22 cellular contexts compared by ENCODE assay signal in the genomic region with DNA sequence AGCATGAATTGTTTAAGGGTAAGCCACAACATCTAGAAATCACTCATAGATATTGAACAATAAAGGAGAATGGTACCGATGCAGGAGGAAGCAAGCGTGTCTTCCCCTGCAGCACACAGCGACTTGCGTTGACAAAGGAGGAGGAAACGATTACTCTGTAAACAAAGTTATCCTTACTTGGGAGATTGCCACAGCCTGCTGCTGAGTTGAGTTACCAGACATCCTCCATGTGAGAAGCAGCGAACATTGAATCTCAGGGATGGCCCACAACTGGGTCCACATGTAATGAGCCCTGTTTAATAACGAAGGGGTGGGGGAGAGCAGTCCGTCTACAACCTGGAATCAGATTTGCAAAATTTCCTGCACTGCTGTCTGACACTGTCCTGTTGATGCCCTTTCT. TPM values are rescaled to one million over a fixed set of nuclear protein-coding genes. Genes with fewer than 3 reads are reported as not detected.
A peak's percentile ranks its signal among the peaks of the same experiment; 100 is the strongest.
DNase-seq lines count a peak whose midpoint lies in the region; ATAC-seq, FAIRE-seq and TF ChIP-seq lines count a peak whose summit lies in the region.
"Had no signal": no experiment of that assay in that cellular context is flagged by ENCODE, and none has a peak within 500 bp of the region (broad histone marks: within the 10 kb centered on the region; RNA-seq: fewer than 3 reads in every experiment).

No MANE protein-coding gene starts in this region.

- H3K27ac Mint-ChIP-seq in H9 (peak overlapping the region; percentile 20 to 79 (median 21); a peak in 4 of 7 replicates), nephron progenitor cell (peak overlapping the region; percentile 95)
- H3K27ac Mint-ChIP-seq: dendritic cell treated with granulocyte-macrophage colony-stimulating factor and Interleukin-4, amounts not matched to agents 40 ng/mL and 50 ng/mL, for 4 days had no signal

- H3K14ac ChIP-seq in H9 (ENCODE audit: insufficient read depth, low read length) = no peak overlapping the region

- no peaks in the 10 kb centered on the region for H3K79me1 ChIP-seq in H9 (ENCODE audit: insufficient read depth, low read depth, low read length, poor library complexity, severe bottlenecking)

- H3K4me1 Mint-ChIP-seq in H9 = peaks cover 5 to 14% of the 10 kb centered on the region in 2 experiments; a peak in 3 of 4 replicates
- peaks cover 45% of the 10 kb centered on the region for H3K4me1 Mint-ChIP-seq in nephron progenitor cell

- H2BK12ac ChIP-seq in H9 (ENCODE audit: insufficient read length, low read depth, low read length) = no peak overlapping the region

- no peaks in the 10 kb centered on the region; the same call in 1 of the 2 replicates for H3K79me2 ChIP-seq in H9 (ENCODE audit: insufficient read depth, low read length)

- CTCF ChIA-PET in A549 (lab: Yijun Ruan, JAX) = interaction anchor here (1.0 to 2.0 kb wide), 2 partner anchors 11 to 13 kb away, joined by 3 to 6 read pairs; no protein-coding TSS in a partner anchor

- H3K4me2 ChIP-seq in A549 = peak overlapping the region; percentile 10
- H3K4me2 ChIP-seq in H9 (ENCODE audit: insufficient read depth, insufficient read length, low read length) = no peak overlapping the region

- no peak for TF ChIP-seq POLR2A in A549 (IDR thresholded peaks at IDR 0.05; ENCODE audit: low read length)

- H3K9me3 ChIP-seq in A549 (no peaks in the 10 kb centered on the region), H9 (ENCODE audit: control insufficient read depth, low read depth, low read length) (no peaks in the 10 kb centered on the region)
- H3K9me3 ChIP-seq: Caco-2, HAP-1, stomach had no signal

- H2AK5ac ChIP-seq in H9 (ENCODE audit: insufficient read length, low read length) = no peak overlapping the region

- peak in 1 of 2 experiments; percentile 22; a peak in 1 of 6 replicates for ATAC-seq in A549
- ATAC-seq: left lobe of liver had no signal

- no peak overlapping the region for H3K9ac ChIP-seq in H9 (ENCODE audit: extremely low read depth, insufficient read length, low read length)

- no peak for TF ChIP-seq EP300 in A549 (IDR thresholded peaks at IDR 0.05)

- peaks cover 28% of the 10 kb centered on the region for H3K4me1 ChIP-seq in A549
- no peaks in the 10 kb centered on the region for H3K4me1 ChIP-seq in H9 (ENCODE audit: insufficient read depth, low read length)
- H3K4me1 ChIP-seq: HAP-1 had no signal

- POLR2A ChIA-PET in A549 (lab: Yijun Ruan, JAX) = no interaction called here

- H3K36me3 Mint-ChIP-seq in H9 (ENCODE audit: insufficient read depth in 1 of 3, low read depth in 3 of 3) (peaks cover 15 to 54% (median 44%) of the 10 kb centered on the region in 3 experiments; a peak in 6 of 7 replicates), nephron progenitor cell (ENCODE audit: low read depth) (peaks cover 49% of the 10 kb centered on the region)

- no peaks in the 10 kb centered on the region for H3K9me3 Mint-ChIP-seq in H9
- no peaks in the 10 kb centered on the region for H3K9me3 Mint-ChIP-seq in nephron progenitor cell
- H3K9me3 Mint-ChIP-seq: dendritic cell treated with granulocyte-macrophage colony-stimulating factor and Interleukin-4, amounts not matched to agents 40 ng/mL and 50 ng/mL, for 4 days had no signal

- H3K23ac ChIP-seq in H9 (ENCODE audit: insufficient read length, low read depth, low read length) = no peak overlapping the region

- H4K8ac ChIP-seq in H9 (replicated peaks; ENCODE audit: insufficient read length, low read depth, low read length) = no peak overlapping the region

- H3T11ph ChIP-seq in H9 (ENCODE audit: low read length) = no peak overlapping the region

- no peak overlapping the region for H3K27ac ChIP-seq in A549
- no peak overlapping the region for H3K27ac ChIP-seq in H9 (ENCODE audit: insufficient read length, low read depth, low read length)
- H3K27ac ChIP-seq in cingulate gyrus (ENCODE audit: low read depth, low read length) = peak overlapping the region; percentile 55
- H3K27ac ChIP-seq: stomach had no signal

- H3K27me3 Mint-ChIP-seq in H9 (ENCODE audit: low read depth) (no peaks in the 10 kb centered on the region), nephron progenitor cell (ENCODE audit: low read depth, poor library complexity) (no peaks in the 10 kb centered on the region)
- H3K27me3 Mint-ChIP-seq: dendritic cell treated with granulocyte-macrophage colony-stimulating factor and Interleukin-4, amounts not matched to agents 40 ng/mL and 50 ng/mL, for 4 days had no signal

- H2BK15ac ChIP-seq in H9 (ENCODE audit: low read depth, low read length) = no peak overlapping the region

- H3K56ac ChIP-seq in H9 (ENCODE audit: insufficient read length, low read depth, low read length) = no peak overlapping the region

- no peaks in the 10 kb centered on the region for H4K20me1 ChIP-seq in H9 (ENCODE audit: control insufficient read depth, insufficient read depth, insufficient read length)

- WGBS in A549 (ENCODE audit: missing lambda C conversion rate) = 35% methylated on average over 8 of the region's 8 CpGs
- no CpG with 5 or more reads among the region's 8 CpGs for WGBS in H9 (ENCODE audit: extremely low coverage, insufficient read length, low lambda C conversion rate)

- no peak overlapping the region for H4K91ac ChIP-seq in H9 (ENCODE audit: insufficient read length, low read depth, low read length)

- H3K27me3 ChIP-seq in H9 (ENCODE audit: insufficient read depth, low read length) = no peaks in the 10 kb centered on the region
- H3K27me3 ChIP-seq: stomach had no signal

- no peak overlapping the region for H2BK20ac ChIP-seq in H9 (ENCODE audit: low read depth, low read length, poor library complexity, severe bottlenecking)

- no peak overlapping the region for H3K4me3 ChIP-seq in A549
- H3K4me3 ChIP-seq: HAP-1, stomach had no signal

- no peak overlapping the region for H2AFZ ChIP-seq in H9 (ENCODE audit: low read length)

- H3K4ac ChIP-seq in H9 (ENCODE audit: low read depth, low read length) = no peak overlapping the region

- peak; percentile 39 for FAIRE-seq in A549 (lab: Jason Lieb, UNC)

- no peak overlapping the region for H2BK120ac ChIP-seq in H9 (ENCODE audit: low read depth, low read length, poor library complexity, severe bottlenecking)

- no peak overlapping the region for H2BK5ac ChIP-seq in H9 (ENCODE audit: insufficient read length, low read length)

- H4K5ac ChIP-seq in H9 (ENCODE audit: insufficient read length, low read depth, low read length) = no peak overlapping the region

- H3K18ac ChIP-seq in H9 (ENCODE audit: insufficient read length, low read depth, low read length) = no peak overlapping the region

- TF ChIP-seq RAD21 in A549 (conservative IDR thresholded peaks at IDR 0.05 in 1 of 2, IDR thresholded peaks at IDR 0.05 in 1 of 2) = no peak; a peak in 1 of 5 replicates

- no peak overlapping the region for H3K4me3 Mint-ChIP-seq in H9
- H3K4me3 Mint-ChIP-seq in nephron progenitor cell = no peak overlapping the region
- H3K4me3 Mint-ChIP-seq: dendritic cell treated with granulocyte-macrophage colony-stimulating factor and Interleukin-4, amounts not matched to agents 40 ng/mL and 50 ng/mL, for 4 days had no signal

- peak in 1 of 2 experiments; percentile 58 for DNase-seq in A549 (ENCODE audit: low read depth in 1 of 2, low spot score in 1 of 2)
- DNase-seq in H9 = no peak
- DNase-seq in nephron progenitor cell = no peak
- no peak for DNase-seq in HuH-7 (ENCODE audit: low spot score)
- no peak for DNase-seq in GF-D8 (lab: John Stamatoyannopoulos, UW)
- DNase-seq in NCI-H146 treated with DMSO at 0.1 percent for 48 hours (lab: John Stamatoyannopoulos, UW; ENCODE audit: unreplicated experiment) = no peak
- DNase-seq: activated naive CD4-positive, alpha-beta T cell; AML-193; Caco-2; KBM-7; midbrain; NCI-H2081 treated with DMSO at 0.1 percent for 48 hours; NCI-H69; occipital lobe; OCI-M1; stimulated activated CD4-positive, alpha-beta T cell treated with anti-CD3 and anti-CD28 coated beads, Interleukin-1b, Interleukin-23, amount 100 ng/mL, for 48 hours; stomach; T-helper 2 cell had no signal

- no peak for TF ChIP-seq CTCF in A549 (IDR thresholded peaks at IDR 0.05)
- no peak for TF ChIP-seq CTCF in H9 (conservative IDR thresholded peaks at IDR 0.05)
- TF ChIP-seq CTCF in nephron progenitor cell (IDR thresholded peaks at IDR 0.05) = no peak

- H3K23me2 ChIP-seq in H9 (ENCODE audit: insufficient read length, low read depth, low read length, poor library complexity, severe bottlenecking) = no peaks in the 10 kb centered on the region

TF ChIP-seq in A549, 52 proteins besides CTCF, POLR2A, EP300 and RAD21 (continues in another document):
- TF ChIP-seq, protein P1, sequence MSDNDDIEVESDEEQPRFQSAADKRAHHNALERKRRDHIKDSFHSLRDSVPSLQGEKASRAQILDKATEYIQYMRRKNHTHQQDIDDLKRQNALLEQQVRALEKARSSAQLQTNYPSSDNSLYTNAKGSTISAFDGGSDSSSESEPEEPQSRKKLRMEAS (IDR thresholded peaks at IDR 0.05) = no peak
- TF ChIP-seq ZNF302 (CRISPR knock-in tag; IDR thresholded peaks at IDR 0.05) (no peak), FOXS1 (CRISPR knock-in tag; IDR thresholded peaks at IDR 0.05) (no peak), USF2 (IDR thresholded peaks at IDR 0.05) (no peak), HDAC2 (IDR thresholded peaks at IDR 0.05) (no peak), CHD2 (IDR thresholded peaks at IDR 0.05; ENCODE audit: low read length, partially characterized antibody) (no peak), RARB (CRISPR knock-in tag; IDR thresholded peaks at IDR 0.05) (no peak), EHF (CRISPR knock-in tag; IDR thresholded peaks at IDR 0.05) (no peak), JUN (IDR thresholded peaks at IDR 0.05) (no peak)
- TF ChIP-seq, protein P2, sequence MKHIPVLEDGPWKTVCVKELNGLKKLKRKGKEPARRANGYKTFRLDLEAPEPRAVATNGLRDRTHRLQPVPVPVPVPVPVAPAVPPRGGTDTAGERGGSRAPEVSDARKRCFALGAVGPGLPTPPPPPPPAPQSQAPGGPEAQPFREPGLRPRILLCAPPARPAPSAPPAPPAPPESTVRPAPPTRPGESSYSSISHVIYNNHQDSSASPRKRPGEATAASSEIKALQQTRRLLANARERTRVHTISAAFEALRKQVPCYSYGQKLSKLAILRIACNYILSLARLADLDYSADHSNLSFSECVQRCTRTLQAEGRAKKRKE (CRISPR knock-in tag; IDR thresholded peaks at IDR 0.05; ENCODE audit: low read depth) = no peak

RNA-seq across cellular contexts. Expression of gene CLUH, which starts 27.7 kb away (rescaled TPM):
- 23.5 and 23.6 TPM in 2 replicates for polyA plus RNA-seq in A549 (2011; rRNA removed)
- polyA plus RNA-seq in A549 (2012; cell fraction: cytosol; rRNA removed) = 105 and 145 TPM in 2 replicates
- polyA plus RNA-seq in A549 (2012; cell fraction: nucleus; rRNA removed) = 466 and 990 TPM in 2 replicates
- 87.8 to 98.8 TPM (median 93.1 TPM) in 3 replicates for polyA plus RNA-seq in A549 (2017; fragmentation: RNase III; extraction: RNeasy Plus Mini Kit Qiagen cat#74134 plus additional on column Dnase treatment)
- 18.8 and 35.7 TPM in 2 replicates for polyA minus RNA-seq in A549 (2011; rRNA and poly(A)+ RNA removed)
- total RNA-seq in H9 (2021) = 91.3 and 97.0 TPM in 2 replicates
